20 cellular contexts compared by ENCODE assay signal in genomic region chr22:46288846-46289243, GRCh38. TPM values are rescaled to one million over a fixed set of nuclear protein-coding genes. Genes with fewer than 3 reads are reported as not detected.
DNase-seq lines count a peak whose midpoint lies in the region; ATAC-seq and TF ChIP-seq lines count a peak whose summit lies in the region.
"Had no signal": no experiment of that assay in that cellular context is flagged by ENCODE, and none has a peak within 500 bp of the region (broad histone marks: within the 10 kb centered on the region; RNA-seq: fewer than 3 reads in every experiment).

No MANE protein-coding gene starts in this region.

- POLR2A ChIA-PET in activated CD4-positive, alpha-beta memory T cell treated with anti-CD3 and anti-CD28 coated beads, Interleukin-2, amount 10 ng/mL, durations not matched to agents 7 days and 5 days (lab: Charles Lee) = interaction anchor here (0.8 to 3.6 kb wide), 5 partner anchors 8 to 138 kb away, joined by 3 to 25 read pairs (median 5); partner anchors contain the start of genes CDPF1, GTSE1 and PPARA
- POLR2A ChIA-PET in activated CD4-positive, alpha-beta memory T cell treated with anti-CD3 and anti-CD28 coated beads for 36 hours (lab: Charles Lee) = interaction anchor here (0.7 kb wide), 1 partner anchor 38 kb away, joined by 3 read pairs; the partner anchor contains the start of gene CDPF1

- CTCF ChIA-PET in activated CD4-positive, alpha-beta memory T cell treated with anti-CD3 and anti-CD28 coated beads, Interleukin-2, amount 10 ng/mL, durations not matched to agents 7 days and 5 days (lab: Charles Lee) = no interaction called here
- CTCF ChIA-PET in activated CD4-positive, alpha-beta memory T cell treated with anti-CD3 and anti-CD28 coated beads for 36 hours (lab: Charles Lee) = no interaction called here

- peak; percentile 9 for ATAC-seq in HG02642 (IDR thresholded peaks at IDR 0.05; ENCODE audit: poor library complexity, unreplicated experiment)
- ATAC-seq: PC-3 had no signal

- H3K9me3 ChIP-seq in spleen = peaks cover 0 to 15% (median 9%) of the 10 kb centered on the region in 8 donors
- H3K9me3 ChIP-seq in sigmoid colon = peaks cover 0 to 3% (median 0%) of the 10 kb centered on the region in 4 donors
- no peaks in the 10 kb centered on the region for H3K9me3 ChIP-seq in uterus
- H3K9me3 ChIP-seq in ovary = no peaks in the 10 kb centered on the region
- H3K9me3 ChIP-seq: transverse colon had no signal

- H3K4me1 ChIP-seq in spleen (peaks cover 21 to 81% (median 47%) of the 10 kb centered on the region in 6 donors), sigmoid colon (no peaks in the 10 kb centered on the region), uterus (no peaks in the 10 kb centered on the region), ovary (ENCODE audit: insufficient read depth) (no peaks in the 10 kb centered on the region)
- H3K4me1 ChIP-seq: neural progenitor cell had no signal

- H3K9me3 Mint-ChIP-seq in activated CD4-positive, alpha-beta memory T cell treated with anti-CD3 and anti-CD28 coated beads, Interleukin-2, amount 10 ng/mL, durations not matched to agents 7 days and 5 days = peaks cover 6% of the 10 kb centered on the region
- no peaks in the 10 kb centered on the region for H3K9me3 Mint-ChIP-seq in activated CD4-positive, alpha-beta memory T cell treated with anti-CD3 and anti-CD28 coated beads for 36 hours
- no peaks in the 10 kb centered on the region for H3K9me3 Mint-ChIP-seq in dendritic cell treated with granulocyte-macrophage colony-stimulating factor and Interleukin-4, amounts not matched to agents 40 ng/mL and 50 ng/mL, for 4 days
- H3K9me3 Mint-ChIP-seq: H9, neural progenitor cell had no signal

- peaks cover 45% of the 10 kb centered on the region for H3K4me1 Mint-ChIP-seq in activated CD4-positive, alpha-beta memory T cell treated with anti-CD3 and anti-CD28 coated beads, Interleukin-2, amount 10 ng/mL, durations not matched to agents 7 days and 5 days
- peaks cover 8% of the 10 kb centered on the region for H3K4me1 Mint-ChIP-seq in activated CD4-positive, alpha-beta memory T cell treated with anti-CD3 and anti-CD28 coated beads for 36 hours (ENCODE audit: low read depth)
- peaks cover 35% of the 10 kb centered on the region for H3K4me1 Mint-ChIP-seq in dendritic cell treated with granulocyte-macrophage colony-stimulating factor and Interleukin-4, amounts not matched to agents 40 ng/mL and 50 ng/mL, for 4 days (ENCODE audit: low read depth)
- H3K4me1 Mint-ChIP-seq: H9 had no signal

- H3K27me3 ChIP-seq in spleen (replicated peaks in 1 of 7) = no peaks in the 10 kb centered on the region
- H3K27me3 ChIP-seq in sigmoid colon = no peaks in the 10 kb centered on the region
- no peaks in the 10 kb centered on the region for H3K27me3 ChIP-seq in uterus
- H3K27me3 ChIP-seq in ovary = no peaks in the 10 kb centered on the region
- H3K27me3 ChIP-seq: dorsolateral prefrontal cortex, neural progenitor cell, transverse colon had no signal

- no peak for TF ChIP-seq EP300 in sigmoid colon (IDR thresholded peaks at IDR 0.05)
- no peak for TF ChIP-seq EP300 in ovary (IDR thresholded peaks at IDR 0.05)

- no peak for DNase-seq in activated CD4-positive, alpha-beta memory T cell treated with anti-CD3 and anti-CD28 coated beads, Interleukin-2, amount 10 ng/mL, durations not matched to agents 7 days and 5 days
- DNase-seq in activated CD4-positive, alpha-beta memory T cell treated with anti-CD3 and anti-CD28 coated beads for 36 hours = no peak
- DNase-seq in spleen (no peak), sigmoid colon (no peak), uterus (no peak), ovary (no peak)
- DNase-seq: 8988T, dorsolateral prefrontal cortex, erythroblast, foreskin melanocyte, H9, midbrain, NCI-H774, PC-3 had no signal

- H3K27me3 Mint-ChIP-seq in activated CD4-positive, alpha-beta memory T cell treated with anti-CD3 and anti-CD28 coated beads, Interleukin-2, amount 10 ng/mL, durations not matched to agents 7 days and 5 days = no peaks in the 10 kb centered on the region
- no peaks in the 10 kb centered on the region for H3K27me3 Mint-ChIP-seq in activated CD4-positive, alpha-beta memory T cell treated with anti-CD3 and anti-CD28 coated beads for 36 hours
- no peaks in the 10 kb centered on the region for H3K27me3 Mint-ChIP-seq in dendritic cell treated with granulocyte-macrophage colony-stimulating factor and Interleukin-4, amounts not matched to agents 40 ng/mL and 50 ng/mL, for 4 days

- TF ChIP-seq POLR2A in spleen (IDR thresholded peaks at IDR 0.05) (no peak), sigmoid colon (IDR thresholded peaks at IDR 0.05) (no peak), uterus (IDR thresholded peaks at IDR 0.05) (no peak), ovary (IDR thresholded peaks at IDR 0.05) (no peak)

- peak overlapping the region; percentile 86 for H3K27ac Mint-ChIP-seq in activated CD4-positive, alpha-beta memory T cell treated with anti-CD3 and anti-CD28 coated beads, Interleukin-2, amount 10 ng/mL, durations not matched to agents 7 days and 5 days
- no peak overlapping the region for H3K27ac Mint-ChIP-seq in activated CD4-positive, alpha-beta memory T cell treated with anti-CD3 and anti-CD28 coated beads for 36 hours
- H3K27ac Mint-ChIP-seq in dendritic cell treated with granulocyte-macrophage colony-stimulating factor and Interleukin-4, amounts not matched to agents 40 ng/mL and 50 ng/mL, for 4 days = peak overlapping the region; percentile 65
- H3K27ac Mint-ChIP-seq: H9, neural progenitor cell had no signal

- 78 to 90% (median 83%) methylated on average over 7 of the region's 7 CpGs for WGBS in spleen, 5 donors
- 92 to 93% methylated on average over 7 of the region's 7 CpGs for WGBS in sigmoid colon, 2 donors
- WGBS in ovary, 3 donors = 81 to 88% (median 87%) methylated on average over 5 to 7 of the region's 7 CpGs

- intact Hi-C loops in activated CD4-positive, alpha-beta memory T cell treated with anti-CD3 and anti-CD28 coated beads for 36 hours (cut with micrococcal nuclease) = no loop called here
- intact Hi-C loops in dendritic cell treated with granulocyte-macrophage colony-stimulating factor and Interleukin-4, amounts not matched to agents 40 ng/mL and 50 ng/mL, for 4 days (cut with micrococcal nuclease) = no loop called here
- intact Hi-C loops in spleen (cut with DNase I; ENCODE audit: low total_unique reads) = no loop called here
- intact Hi-C loops in sigmoid colon (cut with DNase I) = no loop called here
- intact Hi-C loops in uterus (cut with DNase I; ENCODE audit: low total_unique reads) = no loop called here
- intact Hi-C loops in ovary (cut with DNase I) = no loop called here

- peaks cover 64% of the 10 kb centered on the region for H3K36me3 Mint-ChIP-seq in activated CD4-positive, alpha-beta memory T cell treated with anti-CD3 and anti-CD28 coated beads, Interleukin-2, amount 10 ng/mL, durations not matched to agents 7 days and 5 days (ENCODE audit: low read depth)
- peaks cover 6% of the 10 kb centered on the region for H3K36me3 Mint-ChIP-seq in activated CD4-positive, alpha-beta memory T cell treated with anti-CD3 and anti-CD28 coated beads for 36 hours
- peaks cover 93% of the 10 kb centered on the region for H3K36me3 Mint-ChIP-seq in dendritic cell treated with granulocyte-macrophage colony-stimulating factor and Interleukin-4, amounts not matched to agents 40 ng/mL and 50 ng/mL, for 4 days (ENCODE audit: low read depth)

- TF ChIP-seq CTCF in spleen (IDR thresholded peaks at IDR 0.05 in 8 of 11, conservative IDR thresholded peaks at IDR 0.05 in 3 of 11) (no peak), sigmoid colon (IDR thresholded peaks at IDR 0.05) (no peak), uterus (IDR thresholded peaks at IDR 0.05) (no peak), ovary (IDR thresholded peaks at IDR 0.05) (no peak)

- H3K27ac ChIP-seq in spleen (peak overlapping the region in 7 of 8 donors; percentile 72 to 87 (median 82)), sigmoid colon (no peak overlapping the region), uterus (no peak overlapping the region), ovary (no peak overlapping the region)
- H3K27ac ChIP-seq: dorsolateral prefrontal cortex, neural progenitor cell had no signal

- H3K36me3 ChIP-seq in spleen (peaks cover 0 to 92% (median 44%) of the 10 kb centered on the region in 6 donors), sigmoid colon (peaks cover 22 to 91% (median 38%) of the 10 kb centered on the region in 4 donors), uterus (no peaks in the 10 kb centered on the region), ovary (no peaks in the 10 kb centered on the region)
- H3K36me3 ChIP-seq: neural progenitor cell had no signal

- peak overlapping the region in 3 of 8 donors; percentile 17 to 60 (median 25) for H3K4me3 ChIP-seq in spleen
- no peak overlapping the region for H3K4me3 ChIP-seq in sigmoid colon
- H3K4me3 ChIP-seq in uterus = no peak overlapping the region
- no peak overlapping the region for H3K4me3 ChIP-seq in ovary
- H3K4me3 ChIP-seq: dorsolateral prefrontal cortex, neural progenitor cell had no signal

- no peak overlapping the region for H3K4me3 Mint-ChIP-seq in activated CD4-positive, alpha-beta memory T cell treated with anti-CD3 and anti-CD28 coated beads, Interleukin-2, amount 10 ng/mL, durations not matched to agents 7 days and 5 days
- H3K4me3 Mint-ChIP-seq in activated CD4-positive, alpha-beta memory T cell treated with anti-CD3 and anti-CD28 coated beads for 36 hours = no peak overlapping the region
- no peak overlapping the region for H3K4me3 Mint-ChIP-seq in dendritic cell treated with granulocyte-macrophage colony-stimulating factor and Interleukin-4, amounts not matched to agents 40 ng/mL and 50 ng/mL, for 4 days
- H3K4me3 Mint-ChIP-seq: H9, neural progenitor cell had no signal

RNA-seq across cellular contexts. Expression of gene GTSE1, which starts 7.8 kb away (rescaled TPM):
- 10 to 100 TPM; 67.6 to 76.2 TPM for total RNA-seq in activated CD4-positive, alpha-beta memory T cell treated with anti-CD3 and anti-CD28 coated beads, Interleukin-2, amount 10 ng/mL, durations not matched to agents 7 days and 5 days
- 10 to 100 TPM; 39.9 to 42.6 TPM for total RNA-seq in activated CD4-positive, alpha-beta memory T cell treated with anti-CD3 and anti-CD28 coated beads for 36 hours
- total RNA-seq in spleen (1 to 10 TPM; 1.3 to 5.2 (median 3.2) TPM), sigmoid colon (under 1 TPM in 3 of 4 donors, not detected in 1; 0.27 to 0.36 (median 0.28) TPM), uterus (1 to 10 TPM in 1 of 4 donors, under 1 TPM in 1, not detected in 2; 0.21 to 6.9 TPM), ovary (under 1 TPM in 6 of 7 donors, not detected in 1; 0.18 to 0.84 (median 0.34) TPM)
- polyA plus RNA-seq in spleen (1 to 10 TPM; 1.3 to 4.9 (median 2.8) TPM), sigmoid colon (10 to 100 TPM in 1 of 3 donors, 1 to 10 TPM in 2; 1.6 to 14.3 (median 1.8) TPM), ovary (under 1 TPM; 0.40 to 0.60 TPM)

RNA-seq across cellular contexts. Expression of gene TTC38, which starts 21.0 kb away (rescaled TPM):
- 10 to 100 TPM; 17.8 to 20.7 TPM for total RNA-seq in activated CD4-positive, alpha-beta memory T cell treated with anti-CD3 and anti-CD28 coated beads, Interleukin-2, amount 10 ng/mL, durations not matched to agents 7 days and 5 days
- total RNA-seq in activated CD4-positive, alpha-beta memory T cell treated with anti-CD3 and anti-CD28 coated beads for 36 hours = 1 to 10 TPM; 8.7 to 9.4 TPM
- total RNA-seq in spleen = 10 to 100 TPM; 32.5 to 51.9 (median 34.7) TPM
- 10 to 100 TPM; 13.8 to 21.4 (median 15.2) TPM for polyA plus RNA-seq in spleen
- total RNA-seq in sigmoid colon = 10 to 100 TPM; 34.6 to 56.0 (median 40.0) TPM
- polyA plus RNA-seq in sigmoid colon = 100 to 1,000 TPM in 1 of 3 donors, 10 to 100 TPM in 2; 65.5 to 105 (median 85.3) TPM
- 10 to 100 TPM in 3 of 4 donors, 1 to 10 TPM in 1; 7.7 to 50.0 (median 45.0) TPM for total RNA-seq in uterus
- total RNA-seq in ovary = 10 to 100 TPM; 32.2 to 58.3 (median 44.6) TPM
- polyA plus RNA-seq in ovary = 10 to 100 TPM; 27.3 to 42.3 TPM

RNA-seq across cellular contexts. Expression of gene PKDREJ, which starts 25.7 kb away (rescaled TPM):
- total RNA-seq in activated CD4-positive, alpha-beta memory T cell treated with anti-CD3 and anti-CD28 coated beads, Interleukin-2, amount 10 ng/mL, durations not matched to agents 7 days and 5 days = not detected
- total RNA-seq in activated CD4-positive, alpha-beta memory T cell treated with anti-CD3 and anti-CD28 coated beads for 36 hours = not detected
- total RNA-seq in spleen = under 1 TPM in 1 of 7 donors, not detected in 6; 0.06 TPM
- under 1 TPM in 2 of 3 donors, not detected in 1; 0.02 TPM for polyA plus RNA-seq in spleen
- total RNA-seq in sigmoid colon = under 1 TPM in 2 of 4 donors, not detected in 2; 0.14 to 0.36 TPM
- under 1 TPM in 2 of 3 donors, not detected in 1; under 0.01 to 0.35 TPM for polyA plus RNA-seq in sigmoid colon
- under 1 TPM in 2 of 4 donors, not detected in 2; 0.06 to 0.14 TPM for total RNA-seq in uterus
- under 1 TPM in 6 of 7 donors, not detected in 1; under 0.01 to 0.17 (median 0.13) TPM for total RNA-seq in ovary
- under 1 TPM; 0.08 to 0.12 TPM for polyA plus RNA-seq in ovary
- total RNA-seq: bronchial epithelial cell, G401, PC-3 had no signal

RNA-seq across cellular contexts. Expression of gene CDPF1, which starts 38.8 kb away (rescaled TPM):
- total RNA-seq in activated CD4-positive, alpha-beta memory T cell treated with anti-CD3 and anti-CD28 coated beads, Interleukin-2, amount 10 ng/mL, durations not matched to agents 7 days and 5 days = 10 to 100 TPM in 1 of 2 experiments, 1 to 10 TPM in 1; 9.6 to 11.8 TPM
- 1 to 10 TPM; 6.8 to 8.2 TPM for total RNA-seq in activated CD4-positive, alpha-beta memory T cell treated with anti-CD3 and anti-CD28 coated beads for 36 hours
- total RNA-seq in spleen (10 to 100 TPM in 2 of 7 donors, 1 to 10 TPM in 5; 7.7 to 12.7 (median 8.8) TPM), sigmoid colon (10 to 100 TPM; 15.8 to 18.9 (median 17.5) TPM), uterus (10 to 100 TPM in 1 of 4 donors, 1 to 10 TPM in 3; 1.5 to 12.7 (median 4.5) TPM), ovary (10 to 100 TPM in 4 of 7 donors, 1 to 10 TPM in 3; 7.8 to 14.9 (median 11.5) TPM)
- polyA plus RNA-seq in spleen (10 to 100 TPM; 16.3 to 19.6 (median 18.4) TPM), sigmoid colon (10 to 100 TPM in 1 of 3 donors, 1 to 10 TPM in 2; 7.9 to 11.2 (median 9.0) TPM), ovary (10 to 100 TPM in 1 of 2 donors, 1 to 10 TPM in 1; 4.3 to 20.8 TPM)

RNA-seq across cellular contexts. Expression of gene TRMU, which starts 46.7 kb away (rescaled TPM):
- 10 to 100 TPM; 66.8 to 71.7 TPM for total RNA-seq in activated CD4-positive, alpha-beta memory T cell treated with anti-CD3 and anti-CD28 coated beads, Interleukin-2, amount 10 ng/mL, durations not matched to agents 7 days and 5 days
- 10 to 100 TPM; 61.3 to 63.2 TPM for total RNA-seq in activated CD4-positive, alpha-beta memory T cell treated with anti-CD3 and anti-CD28 coated beads for 36 hours
- 10 to 100 TPM; 43.1 to 59.6 (median 49.8) TPM for total RNA-seq in spleen
- 10 to 100 TPM; 23.7 to 32.4 (median 25.0) TPM for polyA plus RNA-seq in spleen
- total RNA-seq in sigmoid colon = 10 to 100 TPM; 20.7 to 30.2 (median 23.3) TPM
- 10 to 100 TPM; 12.5 to 38.7 (median 13.8) TPM for polyA plus RNA-seq in sigmoid colon
- 10 to 100 TPM; 14.1 to 52.5 (median 31.2) TPM for total RNA-seq in uterus
- total RNA-seq in ovary = 10 to 100 TPM; 18.2 to 35.0 (median 31.7) TPM
- polyA plus RNA-seq in ovary = 10 to 100 TPM; 15.2 to 29.1 TPM

Comparison
In these comparisons a context has a peak if more than half of its experiments do, and no peak if none do; other contexts are left out.
1. H3K27ac ChIP-seq: peak in spleen (7 of 8); none in sigmoid colon (0 of 4), uterus (0 of 2) and ovary (0 of 2).
2. RNA of gene GTSE1, which starts 7.8 kb away (total RNA-seq): 67.6 to 76.2 TPM in activated CD4-positive, alpha-beta memory T cell treated with anti-CD3 and anti-CD28 coated beads, Interleukin-2, amount 10 ng/mL, durations not matched to agents 7 days and 5 days and 39.9 to 42.6 TPM in activated CD4-positive, alpha-beta memory T cell treated with anti-CD3 and anti-CD28 coated beads for 36 hours; 1.3 to 5.2 TPM in spleen, 0.18 to 0.84 TPM in ovary, 0.27 to 0.36 TPM in sigmoid colon and 0.21 to 6.9 TPM in uterus; every median in the first group is over 4 times any median in the second.